7 cellular contexts compared by ENCODE assay signal in genomic region chr1:155164625-155165024, GRCh38. TPM values are rescaled to one million over a fixed set of nuclear protein-coding genes. Genes with fewer than 3 reads are reported as not detected.
"Had no signal": no experiment of that assay in that cellular context is flagged by ENCODE, and none has a peak within 500 bp of the region (broad histone marks: within the 10 kb centered on the region; RNA-seq: fewer than 3 reads in every experiment).

No MANE protein-coding gene starts in this region.

RNA-seq across cellular contexts. Expression of gene EFNA1, which starts 36.9 kb away (rescaled TPM):
- total RNA-seq: activated B cell treated with CpG ODN at 0.5 μM for 24 hours; activated CD4-positive, alpha-beta memory T cell treated with anti-CD3 and anti-CD28 coated beads, Interleukin-2, amount 10 ng/mL, durations not matched to agents 7 days and 5 days; activated CD4-positive, alpha-beta T cell treated with anti-CD3 and anti-CD28 coated beads, Interleukin-2, amount 10 ng/mL, durations not matched to agents 24 days and 14 days; activated CD8-positive, alpha-beta memory T cell treated with anti-CD3 and anti-CD28 coated beads, Interleukin-2, amount 10 ng/mL, durations not matched to agents 7 days and 5 days; activated CD8-positive, alpha-beta T cell treated with anti-CD3 and anti-CD28 coated beads, Interleukin-2, amount 10 ng/mL, durations not matched to agents 7 days and 5 days; T-helper 1 cell treated with Interleukin-12 subunit alpha and Interleukin-12 subunit beta and Interleukin-4 antibody, amounts not matched to agents 30 ng/mL and 1 ng/mL, for 36 hours; T-helper 2 cell treated with Interferon-gamma antibody and Interleukin-4, amounts not matched to agents 100 ng/mL and 5 ng/mL, for 36 hours had no signal
